In genomic region chr1:234582626-234583354, GRCh38 we compare ENCODE assay signal across 17 cellular contexts. TPM values are rescaled to one million over a fixed set of nuclear protein-coding genes. Genes with fewer than 3 reads are reported as not detected.
DNase-seq lines count a peak whose midpoint lies in the region; ATAC-seq and TF ChIP-seq lines count a peak whose summit lies in the region.
"Had no signal": no experiment of that assay in that cellular context is flagged by ENCODE, and none has a peak within 500 bp of the region (broad histone marks: within the 10 kb centered on the region; RNA-seq: fewer than 3 reads in every experiment).

No MANE protein-coding gene starts in this region.

- in situ Hi-C loops in transverse colon (cut with MboI; ENCODE audit: low pct_ligation_motif_present in 1 of 4, low pct_unique_long_range_greater_than_20kb in 1 of 4, low sequenced_read_pairs in 3 of 4): no loop called here

- H3K4me1 Mint-ChIP-seq in osteocyte (ENCODE audit: unreplicated experiment): peaks cover 54% of the 10 kb centered on the region

- TF ChIP-seq RAD21 in SK-N-SH (IDR thresholded peaks at IDR 0.05; ENCODE audit: low read length): no peak

- peak overlapping the region; percentile 51 for H3K27ac Mint-ChIP-seq in osteocyte (ENCODE audit: unreplicated experiment)
- H3K27ac Mint-ChIP-seq: activated T-cell treated with anti-CD3 and anti-CD28 coated beads, Interleukin-2, amount 50 U/mL, for 72 hours had no signal

- POLR2A ChIA-PET in SK-N-SH (lab: Yijun Ruan, JAX): interaction anchor here (0.6 kb wide), 1 partner anchor 474 kb away, joined by 3 read pairs; no protein-coding TSS in a partner anchor

- CTCF ChIA-PET in SK-N-SH (lab: Yijun Ruan, JAX): interaction anchor here (1.0 to 1.5 kb wide), 3 partner anchors 11 to 84 kb away, joined by 3 to 6 read pairs (median 5); no protein-coding TSS in a partner anchor

- no peak overlapping the region for H3K4me3 Mint-ChIP-seq in osteocyte (ENCODE audit: unreplicated experiment)
- H3K4me3 Mint-ChIP-seq: activated T-cell treated with anti-CD3 and anti-CD28 coated beads, Interleukin-2, amount 50 U/mL, for 72 hours had no signal

- H2AFZ ChIP-seq in SK-N-SH (ENCODE audit: low read depth): no peak overlapping the region
- H2AFZ ChIP-seq: parathyroid adenoma had no signal

- no peak for TF ChIP-seq CTCF in SK-N-SH (IDR thresholded peaks at IDR 0.05)
- no peak for TF ChIP-seq CTCF in cardiac muscle cell (IDR thresholded peaks at IDR 0.05; ENCODE audit: low read depth, low read length)
- TF ChIP-seq CTCF in osteocyte (IDR thresholded peaks at IDR 0.05): no peak
- no peak for TF ChIP-seq CTCF in transverse colon (IDR thresholded peaks at IDR 0.05)

- H3K9me3 Mint-ChIP-seq in osteocyte (ENCODE audit: unreplicated experiment): no peaks in the 10 kb centered on the region
- H3K9me3 Mint-ChIP-seq: activated T-cell treated with anti-CD3 and anti-CD28 coated beads, Interleukin-2, amount 50 U/mL, for 72 hours had no signal

- H3K4me3 ChIP-seq in SK-N-SH (ENCODE audit: low read depth in 2 of 2, low read length in 1 of 2): no peak overlapping the region
- no peak overlapping the region for H3K4me3 ChIP-seq in cardiac muscle cell
- H3K4me3 ChIP-seq in transverse colon: no peak overlapping the region
- H3K4me3 ChIP-seq: SJCRH30, upper lobe of right lung had no signal

- no peak for TF ChIP-seq POLR2A in transverse colon (IDR thresholded peaks at IDR 0.05)

- H3K36me3 ChIP-seq in SK-N-SH (replicated peaks in 1 of 2; ENCODE audit: control insufficient read depth in 1 of 2, insufficient read depth in 2 of 2, low read length in 1 of 2): no peaks in the 10 kb centered on the region
- no peaks in the 10 kb centered on the region for H3K36me3 ChIP-seq in cardiac muscle cell
- no peaks in the 10 kb centered on the region for H3K36me3 ChIP-seq in transverse colon
- H3K36me3 ChIP-seq: SJCRH30, upper lobe of right lung had no signal

- no peak overlapping the region for H3K9ac ChIP-seq in SK-N-SH
- H3K9ac ChIP-seq: parathyroid adenoma had no signal

- H3K9me3 ChIP-seq in SK-N-SH (no peaks in the 10 kb centered on the region), cardiac muscle cell (ENCODE audit: low read depth) (no peaks in the 10 kb centered on the region), transverse colon (no peaks in the 10 kb centered on the region)
- H3K9me3 ChIP-seq: SJCRH30, upper lobe of right lung had no signal

- H3K79me2 ChIP-seq in SK-N-SH (ENCODE audit: insufficient read depth): no peaks in the 10 kb centered on the region
- H3K79me2 ChIP-seq: parathyroid adenoma had no signal

- H3F3A ChIP-seq in SK-N-SH (replicated peaks; ENCODE audit: insufficient read depth): no peaks in the 10 kb centered on the region

- H3K27ac ChIP-seq in SK-N-SH (ENCODE audit: low read depth in 2 of 2, low read length in 1 of 2): no peak overlapping the region
- peak overlapping the region; percentile 93 for H3K27ac ChIP-seq in cardiac muscle cell
- peak overlapping the region; percentile 76 to 82 (median 78) for H3K27ac ChIP-seq in transverse colon
- H3K27ac ChIP-seq: parathyroid adenoma, SJCRH30, upper lobe of right lung had no signal

- peaks cover 0 to 5% of the 10 kb centered on the region in 2 experiments; a peak in 1 of 4 replicates for H3K4me1 ChIP-seq in SK-N-SH (ENCODE audit: control insufficient read depth in 1 of 2, insufficient read depth in 2 of 2, low read depth in 1 of 2, low read length in 1 of 2)
- peaks cover 46% of the 10 kb centered on the region for H3K4me1 ChIP-seq in cardiac muscle cell (ENCODE audit: low read depth)
- peaks cover 0 to 35% (median 10%) of the 10 kb centered on the region in 4 donors for H3K4me1 ChIP-seq in transverse colon
- H3K4me1 ChIP-seq: parathyroid adenoma had no signal

- DNase-seq in SK-N-SH: no peak
- DNase-seq in cardiac muscle cell (ENCODE audit: low read depth in 1 of 2, low spot score in 1 of 2): peak; percentile 18 to 72
- DNase-seq in osteocyte (ENCODE audit: extremely low spot score, unreplicated experiment): peak; percentile 53
- DNase-seq in transverse colon: no peak
- DNase-seq: 8988T; activated CD4-positive, alpha-beta T cell treated with anti-CD3 and anti-CD28 coated beads for 4 hours; activated T-cell treated with anti-CD3 and anti-CD28 coated beads, Interleukin-2, amount 50 U/mL, for 72 hours; dermis blood vessel endothelial cell; mesendoderm; stimulated activated CD4-positive, alpha-beta T cell treated with anti-CD3 and anti-CD28 coated beads, Interleukin-1b, Interleukin-23, amount 100 ng/mL, for 48 hours; upper lobe of right lung had no signal

- no peaks in the 10 kb centered on the region for H3K27me3 Mint-ChIP-seq in osteocyte (ENCODE audit: unreplicated experiment)

- 74% methylated on average over 10 of the region's 10 CpGs for WGBS in SK-N-SH (ENCODE audit: low lambda C conversion rate)
- WGBS in transverse colon (ENCODE audit: low coverage in 1 of 2), 2 donors: 71 to 95% methylated on average over 6 to 10 of the region's 10 CpGs

- TF ChIP-seq EP300 in SK-N-SH (IDR thresholded peaks at IDR 0.05; ENCODE audit: borderline replicate concordance in 1 of 2, low read depth in 1 of 2, low read length in 1 of 2) (no peak), transverse colon (IDR thresholded peaks at IDR 0.05; ENCODE audit: low read depth) (no peak)

- ATAC-seq in SK-N-SH treated with all-trans-retinoic acid at 6 μM for 48 hours (peak; percentile 70), GM18907 (IDR thresholded peaks at IDR 0.05; ENCODE audit: unreplicated experiment) (no peak), GM18909 (IDR thresholded peaks at IDR 0.05; ENCODE audit: poor library complexity, unreplicated experiment) (no peak), HG03025 (IDR thresholded peaks at IDR 0.05; ENCODE audit: low FRiP score, unreplicated experiment) (no peak)
- ATAC-seq: activated T-cell treated with anti-CD3 and anti-CD28 coated beads, Interleukin-2, amount 50 U/mL, for 72 hours had no signal

- H3K4me2 ChIP-seq in SK-N-SH: no peak overlapping the region

- intact Hi-C loops in transverse colon (cut with DNase I; ENCODE audit: low total_unique reads): no loop called here

- no peaks in the 10 kb centered on the region for H3K36me3 Mint-ChIP-seq in osteocyte (ENCODE audit: unreplicated experiment)

- no peaks in the 10 kb centered on the region for H3K27me3 ChIP-seq in SK-N-SH (ENCODE audit: insufficient read depth)
- H3K27me3 ChIP-seq in cardiac muscle cell: no peaks in the 10 kb centered on the region
- no peaks in the 10 kb centered on the region for H3K27me3 ChIP-seq in transverse colon
- H3K27me3 ChIP-seq: SJCRH30, upper lobe of right lung had no signal

- no peaks in the 10 kb centered on the region for H3K9me2 ChIP-seq in SK-N-SH

- H4K20me1 ChIP-seq in SK-N-SH (ENCODE audit: insufficient read depth): no peaks in the 10 kb centered on the region

TF ChIP-seq in SK-N-SH treated with all-trans-retinoic acid at 6 μM for 48 hours, 23 proteins besides CTCF, POLR2A, EP300 and RAD21:
- TF ChIP-seq PATZ1 (CRISPR knock-in tag; IDR thresholded peaks at IDR 0.05; ENCODE audit: borderline replicate concordance) (no peak), ZNF8 (CRISPR knock-in tag; IDR thresholded peaks at IDR 0.05) (no peak), BACH2 (CRISPR knock-in tag; IDR thresholded peaks at IDR 0.05; ENCODE audit: borderline replicate concordance) (no peak)

TF ChIP-seq in SK-N-SH, 30 proteins besides CTCF, POLR2A, EP300 and RAD21 (continues in another document):
- TF ChIP-seq FOSL2 (IDR thresholded peaks at IDR 0.05; ENCODE audit: borderline replicate concordance, low read depth) (no peak), CHD2 (IDR thresholded peaks at IDR 0.05; ENCODE audit: low read length, partially characterized antibody) (no peak), IRF3 (IDR thresholded peaks at IDR 0.05; ENCODE audit: low read depth, low read length) (no peak), RXRA (IDR thresholded peaks at IDR 0.05; ENCODE audit: borderline replicate concordance, low read depth) (no peak), MXI1 (IDR thresholded peaks at IDR 0.05; ENCODE audit: low read depth, low read length) (no peak)
- TF ChIP-seq, protein P1, sequence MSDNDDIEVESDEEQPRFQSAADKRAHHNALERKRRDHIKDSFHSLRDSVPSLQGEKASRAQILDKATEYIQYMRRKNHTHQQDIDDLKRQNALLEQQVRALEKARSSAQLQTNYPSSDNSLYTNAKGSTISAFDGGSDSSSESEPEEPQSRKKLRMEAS (IDR thresholded peaks at IDR 0.05; ENCODE audit: low read depth): no peak
- TF ChIP-seq, protein P2, sequence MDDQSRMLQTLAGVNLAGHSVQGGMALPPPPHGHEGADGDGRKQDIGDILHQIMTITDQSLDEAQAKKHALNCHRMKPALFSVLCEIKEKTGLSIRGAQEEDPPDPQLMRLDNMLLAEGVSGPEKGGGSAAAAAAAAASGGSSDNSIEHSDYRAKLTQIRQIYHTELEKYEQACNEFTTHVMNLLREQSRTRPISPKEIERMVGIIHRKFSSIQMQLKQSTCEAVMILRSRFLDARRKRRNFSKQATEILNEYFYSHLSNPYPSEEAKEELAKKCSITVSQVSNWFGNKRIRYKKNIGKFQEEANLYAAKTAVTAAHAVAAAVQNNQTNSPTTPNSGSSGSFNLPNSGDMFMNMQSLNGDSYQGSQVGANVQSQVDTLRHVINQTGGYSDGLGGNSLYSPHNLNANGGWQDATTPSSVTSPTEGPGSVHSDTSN (IDR thresholded peaks at IDR 0.05): no peak

RNA-seq across cellular contexts. Expression of gene IRF2BP2, which starts 27.2 kb away (rescaled TPM):
- polyA plus RNA-seq in SK-N-SH (2012; rRNA removed) (40.3 and 73.9 TPM in 2 replicates), cardiac muscle cell (24.3 and 33.2 TPM in 2 replicates)
- 28.1 and 46.6 TPM in 2 replicates for polyA plus RNA-seq in SK-N-SH (2012; cell fraction: cytosol; rRNA removed)
- 73.9 and 167 TPM in 2 replicates for polyA plus RNA-seq in SK-N-SH (2012; cell fraction: nucleus; rRNA removed)
- total RNA-seq in cardiac muscle cell (84.0 and 113 TPM in 2 replicates), osteocyte (154 and 170 TPM in 2 replicates), transverse colon (100 to 1,000 TPM in 1 of 4 donors, 10 to 100 TPM in 3; 82.7 to 120 (median 93.3) TPM)

Comparison
In these comparisons a context has a peak if more than half of its experiments do, and no peak if none do; other contexts are left out.
1. DNase-seq: peak in cardiac muscle cell (2 of 2) and osteocyte (single experiment); none in SK-N-SH (single experiment) and transverse colon (single experiment).
2. H3K27ac ChIP-seq: peak in cardiac muscle cell (single experiment) and transverse colon (4 of 4); none in SK-N-SH (0 of 2).